Comparison of ENCODE assay signal across 8 cellular contexts in genomic region chr2:113603467-113604084, GRCh38. TPM values are rescaled to one million over a fixed set of nuclear protein-coding genes. Genes with fewer than 3 reads are reported as not detected.
DNase-seq lines count a peak whose midpoint lies in the region; ATAC-seq, FAIRE-seq and TF ChIP-seq lines count a peak whose summit lies in the region.
"Not testable (repeated sequence)": the region's sequence is repeated elsewhere in the genome, so short reads cannot be mapped to it uniquely, and the experiment has no call there.

No MANE protein-coding gene starts in this region.

- TF ChIP-seq CTCF in D721Med (IDR thresholded peaks at IDR 0.05; ENCODE audit: insufficient read depth, missing control alignments); brain (conservative IDR thresholded peaks at IDR 0.05); heart left ventricle (IDR thresholded peaks at IDR 0.05); neutrophil (IDR thresholded peaks at IDR 0.05): not testable (repeated sequence)

- TF ChIP-seq POLR2A in heart left ventricle (IDR thresholded peaks at IDR 0.05): peak; percentile 10 to 82

- not testable (repeated sequence) for H3K27me3 Mint-ChIP-seq in brain

- 3 to 44% (median 15%) methylated on average over 52 to 84 of the region's 84 CpGs for WGBS in heart left ventricle, 4 donors

- FAIRE-seq in D721Med (lab: Jason Lieb, UNC): not testable (repeated sequence)

- not testable (repeated sequence) for H3K36me3 Mint-ChIP-seq in brain

- H3K27ac Mint-ChIP-seq in brain: peak overlapping the region; percentile 96 to 99 (median 99)

- intact Hi-C loops in heart left ventricle (cut with DNase I): loop anchor here in 1 of 10 donors (5.0 kb wide), 1 partner anchor 89 kb away; no protein-coding TSS in a partner anchor

- not testable (repeated sequence) for H3K9me3 Mint-ChIP-seq in brain

- H3K27ac ChIP-seq in heart left ventricle (peak overlapping the region in 11 of 12 donors; percentile 80 to 96 (median 89)), neutrophil (peak overlapping the region; percentile 89)

- peak; percentile 100 for ATAC-seq in GM21526 (IDR thresholded peaks at IDR 0.05; ENCODE audit: low FRiP score, unreplicated experiment)
- peak; percentile 94 to 100 (median 99) for ATAC-seq in heart left ventricle

- H3K4me1 Mint-ChIP-seq in brain: not testable (repeated sequence)

- H3K4me3 ChIP-seq in heart left ventricle: peak overlapping the region; percentile 42 to 80 (median 62)
- H3K4me3 ChIP-seq in neutrophil (ENCODE audit: low read depth in 1 of 2, low read length in 1 of 2): peak overlapping the region; percentile 62 to 79

- not testable (repeated sequence) for H3K36me3 ChIP-seq in heart left ventricle, neutrophil

- DNase-seq in D721Med (ENCODE audit: insufficient read length, low spot score) (peak; percentile 9), HS-27A (ENCODE audit: low read depth) (peak; percentile 81), heart left ventricle (peak; percentile 86 to 94 (median 89))
- peak; percentile 74 for DNase-seq in activated CD4-positive, CD25-positive, alpha-beta regulatory T cell treated with anti-CD3 and anti-CD28 coated beads, Interleukin-2, amount 50 U/mL, for 16 hours (ENCODE audit: low read depth, low spot score)
- DNase-seq in stimulated activated CD8-positive, alpha-beta memory T cell treated with anti-CD3 and anti-CD28 coated beads, Interleukin-7, amount 100 ng/mL, for 1 hour (ENCODE audit: low read depth in 2 of 2): peak; percentile 57 to 72

- H3K9me3 ChIP-seq in heart left ventricle, neutrophil: not testable (repeated sequence)

- not testable (repeated sequence) for H3K4me1 ChIP-seq in heart left ventricle
- H3K4me1 ChIP-seq in neutrophil (ENCODE audit: control insufficient read depth in 1 of 2, insufficient read depth in 1 of 2, low read depth in 1 of 2, low read length in 1 of 2): peaks cover 8 to 17% of the 10 kb centered on the region in 2 experiments

- H3K4me3 Mint-ChIP-seq in brain: peak overlapping the region; percentile 92 to 95 (median 94)

- H3K27me3 ChIP-seq in heart left ventricle, neutrophil: not testable (repeated sequence)

RNA-seq across cellular contexts. Expression of gene RABL2A, which starts 23.5 kb away (rescaled TPM):
- polyA plus RNA-seq in brain (ENCODE audit: insufficient read depth, low read depth, low replicate concordance) (17.0 TPM), heart left ventricle (1 to 10 TPM; 3.6 to 6.3 TPM)
- total RNA-seq in heart left ventricle: 1 to 10 TPM; 2.9 to 9.5 (median 7.7) TPM

Comparison
In these comparisons a context has a peak if more than half of its experiments do, and no peak if none do; other contexts are left out.
1. Peak in every context shown above with its lines: DNase-seq, ATAC-seq, H3K4me3 ChIP-seq and H3K27ac ChIP-seq.
2. DNase-seq: peak in every context shown above with its lines; median percentile 89 in heart left ventricle; 81 in HS-27A; 74 in activated CD4-positive, CD25-positive, alpha-beta regulatory T cell treated with anti-CD3 and anti-CD28 coated beads, Interleukin-2, amount 50 U/mL, for 16 hours; 64 in stimulated activated CD8-positive, alpha-beta memory T cell treated with anti-CD3 and anti-CD28 coated beads, Interleukin-7, amount 100 ng/mL, for 1 hour; 9 in D721Med.